ENCODE assay signal across 20 cellular contexts in genomic region chr16:49274936-49275730, GRCh38. TPM values are rescaled to one million over a fixed set of nuclear protein-coding genes. Genes with fewer than 3 reads are reported as not detected.
DNase-seq lines count a peak whose midpoint lies in the region; ATAC-seq and TF ChIP-seq lines count a peak whose summit lies in the region.
"Had no signal": no experiment of that assay in that cellular context is flagged by ENCODE, and none has a peak within 500 bp of the region (broad histone marks: within the 10 kb centered on the region; RNA-seq: fewer than 3 reads in every experiment).

No MANE protein-coding gene starts in this region.

- DNase-seq in NCI-H1417 (lab: John Stamatoyannopoulos, UW) (peak in 2 of 3 experiments; percentile 39 to 63), NCI-H1417 treated with DMSO at 0.1 percent for 48 hours (lab: John Stamatoyannopoulos, UW) (no peak), NCI-H748 (lab: John Stamatoyannopoulos, UW; ENCODE audit: unreplicated experiment) (peak; percentile 61), retina (peak; percentile 72)
- DNase-seq in activated naive CD4-positive, alpha-beta T cell treated with Interleukin-2 at 50 U/mL for 16 hours = no peak
- DNase-seq: activated T-cell treated with anti-CD3 and anti-CD28 coated beads, Interleukin-2, amount 50 U/mL, for 48 hours; head of caudate nucleus; NCI-H1694; NCI-H2227 treated with DMSO at 0.1 percent for 48 hours; stimulated activated CD4-positive, alpha-beta T cell treated with anti-CD3 and anti-CD28 coated beads, Interleukin-15, amount 100 ng/mL, for 24 hours had no signal

- TF ChIP-seq EP300 in gastroesophageal sphincter (IDR thresholded peaks at IDR 0.05) = no peak

- TF ChIP-seq CTCF in gastroesophageal sphincter (IDR thresholded peaks at IDR 0.05) = no peak

- ATAC-seq in gastroesophageal sphincter (no peak), GM21423 (IDR thresholded peaks at IDR 0.05; ENCODE audit: unreplicated experiment) (no peak)
- ATAC-seq: activated CD4-positive, CD25-positive, alpha-beta regulatory T cell treated with anti-CD3 and anti-CD28 coated beads, Interleukin-2, amount 50 U/mL, for 24 hours; activated naive CD4-positive, alpha-beta T cell treated with anti-CD3 and anti-CD28 coated beads, Interleukin-2, amount 50 U/mL, for 72 hours; pancreas; sciatic nerve had no signal

- H3K27me3 ChIP-seq in gastroesophageal sphincter = peaks cover 100% of the 10 kb centered on the region

- H3K27ac ChIP-seq in gastroesophageal sphincter = no peak overlapping the region
- H3K27ac ChIP-seq: pancreas had no signal

- WGBS in gastroesophageal sphincter (ENCODE audit: low coverage in 1 of 2), 2 donors = 8% methylated on average over 2 to 9 of the region's 38 CpGs

- no peaks in the 10 kb centered on the region for H3K36me3 ChIP-seq in gastroesophageal sphincter
- H3K36me3 ChIP-seq: pancreas had no signal

- peaks cover 0 to 11% (median 0%) of the 10 kb centered on the region in 3 donors for H3K9me3 ChIP-seq in gastroesophageal sphincter
- H3K9me3 ChIP-seq: pancreas had no signal

- TF ChIP-seq POLR2A in gastroesophageal sphincter (IDR thresholded peaks at IDR 0.05) = no peak

- H3K4me1 ChIP-seq in gastroesophageal sphincter = peaks cover 0 to 40% (median 9%) of the 10 kb centered on the region in 3 donors
- H3K4me1 ChIP-seq: pancreas had no signal

- H3K4me3 ChIP-seq in iPS-11a (ENCODE audit: low read depth, low read length) (peak overlapping the region; percentile 20), gastroesophageal sphincter (no peak overlapping the region)
- H3K4me3 ChIP-seq: pancreas had no signal

RNA-seq across cellular contexts. Expression of gene CBLN1, which starts 6.5 kb away (rescaled TPM):
- 1 to 10 TPM in 1 of 4 donors, under 1 TPM in 1, not detected in 2; 0.45 to 1.3 TPM for total RNA-seq in gastroesophageal sphincter
- total RNA-seq: A172; activated CD8-positive, alpha-beta memory T cell treated with anti-CD3 and anti-CD28 coated beads for 36 hours; activated naive CD4-positive, alpha-beta T cell treated with anti-CD3 and anti-CD28 coated beads, Interleukin-2, amount 50 U/mL, for 72 hours; chondrocyte had no signal

Comparison
In these comparisons a context has a peak if more than half of its experiments do, and no peak if none do; other contexts are left out.
1. DNase-seq: peak in NCI-H1417 (2 of 3), NCI-H748 (single experiment) and retina (single experiment); none in NCI-H1417 treated with DMSO at 0.1 percent for 48 hours (single experiment) and activated naive CD4-positive, alpha-beta T cell treated with Interleukin-2 at 50 U/mL for 16 hours (single experiment).